32 cellular contexts compared by ENCODE assay signal in the genomic region with DNA sequence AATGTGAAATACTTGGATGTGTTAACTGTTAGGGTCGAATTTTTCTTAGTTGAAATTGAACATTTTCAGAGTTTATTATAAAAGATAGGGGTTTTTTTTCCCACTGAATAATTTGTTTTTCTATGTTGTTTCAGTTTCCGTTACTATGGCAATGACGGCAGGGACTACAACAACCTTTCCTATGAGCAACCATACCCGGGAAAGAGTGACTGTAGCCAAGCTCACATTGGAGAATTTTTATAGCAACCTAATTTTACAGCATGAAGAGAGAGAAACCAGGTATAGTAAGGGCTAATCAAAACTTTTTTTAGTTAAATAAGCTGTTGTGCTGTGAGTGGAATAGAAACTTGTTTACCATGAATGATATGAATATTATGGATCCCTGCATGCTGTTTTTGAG. TPM values are rescaled to one million over a fixed set of nuclear protein-coding genes. Genes with fewer than 3 reads are reported as not detected.
A peak's percentile ranks its signal among the peaks of the same experiment; 100 is the strongest.
DNase-seq lines count a peak whose midpoint lies in the region; ATAC-seq and TF ChIP-seq lines count a peak whose summit lies in the region.
"Had no signal": no experiment of that assay in that cellular context is flagged by ENCODE, and none has a peak within 500 bp of the region (broad histone marks: within the 10 kb centered on the region; RNA-seq: fewer than 3 reads in every experiment).

No MANE protein-coding gene starts in this region.

- peaks cover 3 to 5% of the 10 kb centered on the region in 2 donors for H3K36me3 Mint-ChIP-seq in activated T-cell treated with anti-CD3 and anti-CD28 coated beads, Interleukin-2, amount 50 U/mL, for 72 hours (ENCODE audit: insufficient read depth in 2 of 2)
- peaks cover 34% of the 10 kb centered on the region for H3K36me3 Mint-ChIP-seq in chondrocyte (ENCODE audit: low read depth)

- H3K27ac Mint-ChIP-seq in activated T-cell treated with anti-CD3 and anti-CD28 coated beads, Interleukin-2, amount 50 U/mL, for 72 hours: no peak overlapping the region
- H3K27ac Mint-ChIP-seq in chondrocyte (ENCODE audit: unreplicated experiment): peak overlapping the region; percentile 82
- H3K27ac Mint-ChIP-seq: CD4-positive, alpha-beta T cell; neural progenitor cell; T-helper 1 cell treated with Interleukin-12 subunit alpha and Interleukin-12 subunit beta and Interleukin-4 antibody, amounts not matched to agents 30 μg/mL and 1 μg/mL, for 36 hours had no signal

- peak overlapping the region; percentile 70 for H3K27ac ChIP-seq in subcutaneous abdominal adipose tissue (ENCODE audit: low read depth, low read length)
- H3K27ac ChIP-seq: brain microvascular endothelial cell, neural progenitor cell, stomach had no signal

- peaks cover 2 to 36% (median 14%) of the 10 kb centered on the region in 5 donors for H3K4me1 ChIP-seq in subcutaneous abdominal adipose tissue (ENCODE audit: control insufficient read depth in 5 of 5, insufficient read depth in 5 of 5, low read length in 5 of 5)
- H3K4me1 ChIP-seq: neural progenitor cell had no signal

- no peak overlapping the region for H3K4me3 Mint-ChIP-seq in activated T-cell treated with anti-CD3 and anti-CD28 coated beads, Interleukin-2, amount 50 U/mL, for 72 hours
- no peak overlapping the region for H3K4me3 Mint-ChIP-seq in chondrocyte (ENCODE audit: unreplicated experiment)
- H3K4me3 Mint-ChIP-seq: CD4-positive, alpha-beta T cell; neural progenitor cell; T-helper 1 cell treated with Interleukin-12 subunit alpha and Interleukin-12 subunit beta and Interleukin-4 antibody, amounts not matched to agents 30 μg/mL and 1 μg/mL, for 36 hours had no signal

- H3K4me3 ChIP-seq in subcutaneous abdominal adipose tissue (ENCODE audit: low read depth in 1 of 5, low read length in 5 of 5): no peak overlapping the region
- H3K4me3 ChIP-seq in MG63: no peak overlapping the region
- H3K4me3 ChIP-seq: neural progenitor cell, stomach, transverse colon had no signal

- no peak for DNase-seq in activated T-cell treated with anti-CD3 and anti-CD28 coated beads, Interleukin-2, amount 50 U/mL, for 72 hours
- no peak for DNase-seq in activated T-cell treated with anti-CD3 and anti-CD28 coated beads, Interleukin-2, amount 50 U/mL, for 48 hours
- DNase-seq in chondrocyte (ENCODE audit: low spot score) (no peak), lung microvascular endothelial cell (ENCODE audit: low read depth in 2 of 2) (peak; percentile 69 to 95), Right ventricle myocardium inferior (ENCODE audit: missing footprints) (no peak), MG63 (no peak), 8988T (no peak)
- DNase-seq: activated CD8-positive, alpha-beta memory T cell treated with anti-CD3 and anti-CD28 coated beads for 24 hours; amniotic stem cell; brain microvascular endothelial cell; CD4-positive, alpha-beta T cell; DMS 273 treated with DMSO at 0.1 percent for 48 hours; effector memory CD4-positive, alpha-beta T cell; erythroblast; foreskin fibroblast; head of caudate nucleus; KBM-7; left ventricle myocardium superior; MM.1S; NCI-H1417 treated with DMSO at 0.1 percent for 48 hours; NCI-H2029 treated with DMSO at 0.1 percent for 48 hours; NCI-H526; NK-92 treated with Interleukin-12 subunit alpha and Interleukin-12 subunit beta, amount 100 ng/mL, for 24 hours; posterior cingulate gyrus; right cardiac atrium; SK-N-SH; stimulated activated CD4-positive, alpha-beta T cell treated with anti-CD3 and anti-CD28 coated beads, Interleukin-1b, Interleukin-23, amount 100 ng/mL, for 48 hours; stomach; transverse colon had no signal

- no peaks in the 10 kb centered on the region for H3K9me3 ChIP-seq in subcutaneous abdominal adipose tissue (ENCODE audit: control insufficient read depth in 5 of 5, low read length in 5 of 5)
- no peaks in the 10 kb centered on the region for H3K9me3 ChIP-seq in MG63
- H3K9me3 ChIP-seq: stomach, transverse colon had no signal

- H3K36me3 ChIP-seq in subcutaneous abdominal adipose tissue (ENCODE audit: control insufficient read depth in 5 of 5, insufficient read depth in 5 of 5, low read length in 5 of 5): peaks cover 12 to 36% (median 17%) of the 10 kb centered on the region in 5 donors
- no peaks in the 10 kb centered on the region; the same call in 1 of the 2 replicates for H3K36me3 ChIP-seq in MG63
- H3K36me3 ChIP-seq: neural progenitor cell had no signal

- no peaks in the 10 kb centered on the region for H3K9me3 Mint-ChIP-seq in activated T-cell treated with anti-CD3 and anti-CD28 coated beads, Interleukin-2, amount 50 U/mL, for 72 hours
- peaks cover 7% of the 10 kb centered on the region for H3K9me3 Mint-ChIP-seq in chondrocyte (ENCODE audit: low read depth)
- H3K9me3 Mint-ChIP-seq: CD4-positive, alpha-beta T cell; T-helper 1 cell treated with Interleukin-12 subunit alpha and Interleukin-12 subunit beta and Interleukin-4 antibody, amounts not matched to agents 30 μg/mL and 1 μg/mL, for 36 hours had no signal

- intact Hi-C loops in Right ventricle myocardium inferior (cut with DNase I): no loop called here

- H3K27me3 ChIP-seq in subcutaneous abdominal adipose tissue (ENCODE audit: control insufficient read depth in 5 of 5, insufficient read depth in 4 of 5, low read length in 5 of 5): no peaks in the 10 kb centered on the region
- H3K27me3 ChIP-seq in MG63: no peaks in the 10 kb centered on the region
- H3K27me3 ChIP-seq: brain microvascular endothelial cell, neural progenitor cell, stomach, transverse colon had no signal

- no peaks in the 10 kb centered on the region for H3K4me1 Mint-ChIP-seq in activated T-cell treated with anti-CD3 and anti-CD28 coated beads, Interleukin-2, amount 50 U/mL, for 72 hours (ENCODE audit: low read depth)
- peaks cover 86% of the 10 kb centered on the region for H3K4me1 Mint-ChIP-seq in chondrocyte (ENCODE audit: low read depth)
- H3K4me1 Mint-ChIP-seq: neural progenitor cell had no signal

- peak; percentile 37 to 39 for ATAC-seq in activated T-cell treated with anti-CD3 and anti-CD28 coated beads, Interleukin-2, amount 50 U/mL, for 72 hours (replicated peaks in 1 of 2)
- no peak for ATAC-seq in Right ventricle myocardium inferior
- ATAC-seq: left ventricle myocardium superior had no signal

- H3K9ac ChIP-seq in subcutaneous abdominal adipose tissue (ENCODE audit: low read length in 5 of 5): peak overlapping the region in 1 of 5 donors; percentile 53
- H3K9ac ChIP-seq: neural progenitor cell, SK-N-SH had no signal

- H3K27me3 Mint-ChIP-seq in activated T-cell treated with anti-CD3 and anti-CD28 coated beads, Interleukin-2, amount 50 U/mL, for 72 hours (ENCODE audit: low read depth): no peaks in the 10 kb centered on the region
- H3K27me3 Mint-ChIP-seq in chondrocyte (ENCODE audit: low read depth): no peaks in the 10 kb centered on the region
- H3K27me3 Mint-ChIP-seq: CD4-positive, alpha-beta T cell had no signal

- no peak for TF ChIP-seq CTCF in chondrocyte (IDR thresholded peaks at IDR 0.05)

RNA-seq across cellular contexts. Expression of gene BMAL2, which starts 35.1 kb away (rescaled TPM):
- total RNA-seq in activated T-cell treated with anti-CD3 and anti-CD28 coated beads, Interleukin-2, amount 50 U/mL, for 72 hours: 10 to 100 TPM; 16.1 to 17.0 TPM
- total RNA-seq in chondrocyte: 9.0 to 12.0 TPM (median 11.6 TPM) in 3 replicates
- 22.2 and 22.8 TPM in 2 replicates for total RNA-seq in lung microvascular endothelial cell
- total RNA-seq in Right ventricle myocardium inferior: 1.2 TPM
- total RNA-seq in MG63 (2014; rRNA removed; shearing (Covaris generic); ENCODE audit: low replicate concordance): 17.4 TPM in 2 replicates

RNA-seq across cellular contexts. Expression of gene STK38L, which starts 53.5 kb away (rescaled TPM):
- 10 to 100 TPM; 24.8 to 30.6 TPM for total RNA-seq in activated T-cell treated with anti-CD3 and anti-CD28 coated beads, Interleukin-2, amount 50 U/mL, for 72 hours
- 219 to 248 TPM (median 222 TPM) in 3 replicates for total RNA-seq in chondrocyte
- 42.5 and 72.2 TPM in 2 replicates for total RNA-seq in lung microvascular endothelial cell
- 48.7 TPM for total RNA-seq in Right ventricle myocardium inferior
- total RNA-seq in MG63 (2014; rRNA removed; shearing (Covaris generic); ENCODE audit: low replicate concordance): 4.1 and 22.4 TPM in 2 replicates

Comparison
In these comparisons a context has a peak if more than half of its experiments do, and no peak if none do; other contexts are left out.
1. DNase-seq: peak in lung microvascular endothelial cell (2 of 2); none in activated T-cell treated with anti-CD3 and anti-CD28 coated beads, Interleukin-2, amount 50 U/mL, for 72 hours (0 of 2), activated T-cell treated with anti-CD3 and anti-CD28 coated beads, Interleukin-2, amount 50 U/mL, for 48 hours (0 of 2), chondrocyte (single experiment), Right ventricle myocardium inferior (single experiment), MG63 (single experiment) and 8988T (single experiment).